In the genomic region with DNA sequence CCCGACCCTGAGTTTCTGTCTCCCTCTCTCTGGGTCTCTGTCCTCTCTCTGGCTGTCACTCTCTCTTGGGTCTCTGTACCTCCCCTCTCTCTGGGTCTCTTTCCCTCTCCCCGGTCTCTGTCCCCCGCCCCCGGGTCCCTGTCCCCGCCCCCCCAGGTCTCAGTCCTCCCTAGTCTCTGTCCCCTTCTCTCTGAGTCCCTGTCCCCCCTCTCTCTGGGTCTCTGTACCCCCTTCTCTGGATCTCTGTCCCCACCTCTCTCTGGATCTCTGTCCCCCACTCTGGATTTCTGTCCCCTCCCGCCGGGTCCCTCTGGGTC, we compare ENCODE assay signal across 8 cellular contexts. TPM values are rescaled to one million over a fixed set of nuclear protein-coding genes. Genes with fewer than 3 reads are reported as not detected.
DNase-seq lines count a peak whose midpoint lies in the region; ATAC-seq, FAIRE-seq and TF ChIP-seq lines count a peak whose summit lies in the region.

No MANE protein-coding gene starts in this region.

- no TSS peak for BruUV-seq in GM12878 (replicated peaks; lab: Mats Ljungman, UMichigan)

- H3K4me1 ChIP-seq in heart right ventricle (peaks cover 15 to 56% (median 37%) of the 10 kb centered on the region in 9 donors), GM12878 (ENCODE audit: control insufficient read depth, insufficient read depth, low read length) (peaks cover 37% of the 10 kb centered on the region), muscle layer of duodenum (ENCODE audit: control insufficient read depth in 1 of 2, insufficient read depth in 2 of 2, low read length in 2 of 2) (peaks cover 9 to 35% of the 10 kb centered on the region in 2 donors), uterus (peaks cover 0 to 23% of the 10 kb centered on the region in 2 donors)

- peaks cover 0 to 33% (median 10%) of the 10 kb centered on the region in 9 donors for H3K36me3 ChIP-seq in heart right ventricle
- H3K36me3 ChIP-seq in GM12878 (ENCODE audit: control insufficient read depth in 2 of 2, insufficient read depth in 2 of 2, low read length in 1 of 2): peaks cover 0 to 11% of the 10 kb centered on the region in 2 experiments; a peak in 2 of 4 replicates
- H3K36me3 ChIP-seq in muscle layer of duodenum (ENCODE audit: control insufficient read depth in 1 of 2, insufficient read depth in 2 of 2, low read length in 2 of 2): peaks cover 11 to 27% of the 10 kb centered on the region in 2 donors
- H3K36me3 ChIP-seq in uterus: no peaks in the 10 kb centered on the region

- peak overlapping the region; percentile 85 for H3K9ac ChIP-seq in GM12878 (ENCODE audit: control insufficient read depth, insufficient read depth, low read length)

- SMC1A ChIA-PET in GM12878 (lab: Charles Lee; ENCODE audit: uncharacterized antibody, unreplicated experiment): interaction anchor here (0.9 to 1.4 kb wide), 6 partner anchors 8 to 121 kb away, joined by 3 to 5 read pairs (median 3); no protein-coding TSS in a partner anchor

- 65 to 66% methylated on average over 7 of the region's 7 CpGs for WGBS in heart right ventricle, 2 donors
- WGBS in GM12878 (ENCODE audit: insufficient coverage, insufficient replicate concordance, low lambda C conversion rate, missing lambda C conversion rate): no CpG with 5 or more reads among the region's 7 CpGs

- intact Hi-C loops in heart right ventricle (cut with DNase I): loop anchor here in 5 of 10 donors (10.0 kb wide), 3 partner anchors 88 to 328 kb away; partner anchors contain the start of genes CA11 (in 2 of the 5), DBP (in 2 of the 5) and PPP1R15A (in 2 of the 5)
- intact Hi-C loops in Right ventricle myocardium inferior (cut with DNase I): no loop called here
- intact Hi-C loops in GM12878 (cut with micrococcal nuclease; ENCODE audit: unreplicated experiment): loop anchor here (10.0 kb wide), 1 partner anchor 328 kb away; the partner anchor contains the start of gene DBP
- intact Hi-C loops in uterus (cut with DNase I; ENCODE audit: low total_unique reads): loop anchor here (10.0 kb wide), 1 partner anchor 68 kb away; the partner anchor contains the start of gene TULP2

- ATAC-seq in heart right ventricle (no peak), Right ventricle myocardium inferior (no peak), GM12878 (no peak)

- POLR2A ChIA-PET in GM12878 (lab: Charles Lee): interaction anchor here (0.9 to 1.5 kb wide), 10 partner anchors 8 to 118 kb away, joined by 3 to 24 read pairs (median 6); partner anchors contain the start of genes BAX, DHDH, PPP1R15A and RUVBL2

- no peak for TF ChIP-seq RAD21 in GM12878 (IDR thresholded peaks at IDR 0.05; ENCODE audit: insufficient read depth, low read depth, low read length)

- H3K79me2 ChIP-seq in GM12878 (ENCODE audit: control insufficient read depth, insufficient read depth, low read length): peaks cover 33% of the 10 kb centered on the region

- no peaks in the 10 kb centered on the region for H4K20me1 ChIP-seq in GM12878 (ENCODE audit: control insufficient read depth, insufficient read depth)

- H3K9me3 ChIP-seq in heart right ventricle (no peaks in the 10 kb centered on the region), GM12878 (replicated peaks; ENCODE audit: control insufficient read depth, insufficient read depth, low read length) (no peaks in the 10 kb centered on the region), muscle layer of duodenum (ENCODE audit: control insufficient read depth in 1 of 2, low read length in 2 of 2) (no peaks in the 10 kb centered on the region), uterus (no peaks in the 10 kb centered on the region)

- peak overlapping the region in 1 of 10 donors; percentile 26 for H3K4me3 ChIP-seq in heart right ventricle
- H3K4me3 ChIP-seq in GM12878: peak overlapping the region; percentile 56; the same call in 1 of the 2 replicates
- peak overlapping the region in 1 of 2 donors; percentile 26 for H3K4me3 ChIP-seq in muscle layer of duodenum (ENCODE audit: low read depth in 1 of 2, low read length in 2 of 2)
- H3K4me3 ChIP-seq in uterus: no peak overlapping the region

- no peaks in the 10 kb centered on the region for H3K27me3 ChIP-seq in heart right ventricle
- no peaks in the 10 kb centered on the region for H3K27me3 ChIP-seq in GM12878 (replicated peaks in 1 of 2; ENCODE audit: control insufficient read depth in 2 of 2, insufficient read depth in 2 of 2, low read length in 1 of 2)
- no peaks in the 10 kb centered on the region for H3K27me3 ChIP-seq in muscle layer of duodenum (ENCODE audit: low read depth, low read length)
- H3K27me3 ChIP-seq in uterus: no peaks in the 10 kb centered on the region

- RAD21 ChIA-PET in GM12878 (lab: Charles Lee; ENCODE audit: unreplicated experiment): interaction anchor here (0.8 to 1.5 kb wide), 9 partner anchors 10 to 174 kb away, joined by 3 to 9 read pairs (median 4); partner anchors contain the start of genes GYS1, NUCB1, PPP1R15A and RUVBL2

- no peak for TF ChIP-seq EP300 in GM12878 (IDR thresholded peaks at IDR 0.05; ENCODE audit: borderline replicate concordance in 1 of 2, control insufficient read depth in 1 of 2, low read depth in 2 of 2, low read length in 2 of 2)

- FAIRE-seq in GM12878 (lab: Jason Lieb, UNC): no peak

- no peak overlapping the region for H2AFZ ChIP-seq in GM12878 (ENCODE audit: control insufficient read depth, low read depth, low read length)

- DNase-seq in heart right ventricle: no peak
- DNase-seq in Right ventricle myocardium inferior (ENCODE audit: missing footprints): no peak
- DNase-seq in GM12878 (ENCODE audit: low read depth, low spot score): no peak
- DNase-seq in uterus: no peak
- DNase-seq in HK-2 (ENCODE audit: unreplicated experiment): no peak
- no peak for DNase-seq in KBM-7
- no peak for DNase-seq in HCEC 1CT

- CTCF ChIA-PET in GM12878 (lab: Yijun Ruan, JAX): interaction anchor here (0.9 to 1.5 kb wide), 3 partner anchors 8 to 87 kb away, joined by 4 to 6 read pairs (median 5); partner anchors contain the start of genes GYS1 and RUVBL2

- in situ Hi-C loops in GM12878 (cut with MboI): no loop called here
- in situ Hi-C loops in KBM-7 (cut with MboI; ENCODE audit: low pct_unique_long_range_greater_than_20kb, low sequenced_read_pairs): no loop called here

- peak overlapping the region; percentile 90 for H3K4me2 ChIP-seq in GM12878 (ENCODE audit: control insufficient read depth, insufficient read depth)

- TF ChIP-seq CTCF in heart right ventricle (IDR thresholded peaks at IDR 0.05) (no peak), GM12878 (IDR thresholded peaks at IDR 0.05 in 2 of 3, conservative IDR thresholded peaks at IDR 0.05 in 1 of 3; ENCODE audit: control insufficient read depth in 2 of 3, extremely low read depth in 1 of 3, insufficient read depth in 1 of 3, low read depth in 3 of 3, low read length in 3 of 3) (no peak), uterus (IDR thresholded peaks at IDR 0.05) (no peak)

- TF ChIP-seq POLR2A in GM12878 (IDR thresholded peaks at IDR 0.05; ENCODE audit: low read depth, low read length) (no peak), uterus (IDR thresholded peaks at IDR 0.05) (no peak)

- H3K27ac ChIP-seq in heart right ventricle (peak overlapping the region in 8 of 10 donors; percentile 15 to 96 (median 90)), GM12878 (ENCODE audit: control insufficient read depth, insufficient read depth) (peak overlapping the region; percentile 95), muscle layer of duodenum (ENCODE audit: low read length) (peak overlapping the region; percentile 89), uterus (peak overlapping the region; percentile 97 to 99)

RNA-seq across cellular contexts. Expression of gene FTL, which starts 2.3 kb away (rescaled TPM):
- total RNA-seq in heart right ventricle (1,000 to 10,000 TPM in 2 of 10 donors, 100 to 1,000 TPM in 8; 450 to 3,518 (median 637) TPM), Right ventricle myocardium inferior (1,007 TPM), GM12878 (2014; rRNA removed) (1,329 and 1,429 TPM in 2 replicates), GM12878 (2014; rRNA removed; fragmentation: Illumina TruSeq; extraction: Trizol) (1,207 and 1,334 TPM in 2 replicates), GM12878 (2021) (994 and 1,017 TPM in 2 replicates), uterus (1,000 to 10,000 TPM in 3 of 4 donors, 100 to 1,000 TPM in 1; 472 to 2,968 (median 1,570) TPM)
- polyA plus RNA-seq in heart right ventricle (1,000 to 10,000 TPM; 1,046 to 1,578 TPM), GM12878 (2011; rRNA removed) (148 and 364 TPM in 2 replicates), GM12878 (2014; fragmentation: Illumina TruSeq; extraction: Trizol) (1,187 and 1,762 TPM in 2 replicates), GM12878 (2014; fragmentation: Nextera tagmentation; extraction: Ambion mirVana) (1,000 to 10,000 TPM; 5,502 to 8,913 TPM), GM12878 (2014; rRNA removed) (1,363 and 1,437 TPM in 2 replicates), GM12878 (2016; fragmentation: Nextera tagmentation; extraction: Ambion mirVana) (1,000 to 10,000 TPM; 4,849 to 4,896 TPM)
- total RNA-seq in GM12878 (2013; cell fraction: nucleolus; rRNA removed): 86.0 and 88.4 TPM in 2 replicates
- 1,181 TPM for polyA plus RNA-seq in GM12878 (2011; ENCODE audit: low read depth)
- polyA plus RNA-seq in GM12878 (2011; cell fraction: cytosol; rRNA removed): 1,075 and 1,106 TPM in 2 replicates
- polyA plus RNA-seq in GM12878 (2011; cell fraction: nucleus; rRNA removed): 345 and 359 TPM in 2 replicates
- 1,628 and 2,313 TPM in 2 replicates for polyA plus RNA-seq in GM12878 (2012)
- 168 and 426 TPM in 2 replicates for polyA minus RNA-seq in GM12878 (2011; rRNA and poly(A)+ RNA removed)
- polyA minus RNA-seq in GM12878 (2011; cell fraction: cytosol; rRNA and poly(A)+ RNA removed): 172 and 175 TPM in 2 replicates
- polyA minus RNA-seq in GM12878 (2011; cell fraction: nucleus; rRNA and poly(A)+ RNA removed): 67.8 and 78.5 TPM in 2 replicates

RNA-seq across cellular contexts. Expression of gene BAX, which starts 8.1 kb away (rescaled TPM):
- total RNA-seq in heart right ventricle (10 to 100 TPM; 11.5 to 41.5 (median 19.5) TPM), Right ventricle myocardium inferior (22.4 TPM), GM12878 (2014; rRNA removed) (114 and 119 TPM in 2 replicates), GM12878 (2014; rRNA removed; fragmentation: Illumina TruSeq; extraction: Trizol) (73.1 and 73.4 TPM in 2 replicates), GM12878 (2021) (221 and 223 TPM in 2 replicates), uterus (10 to 100 TPM; 16.5 to 84.5 (median 39.5) TPM)
- polyA plus RNA-seq in heart right ventricle (10 to 100 TPM; 17.6 to 37.4 TPM), GM12878 (2011; rRNA removed) (104 and 163 TPM in 2 replicates), GM12878 (2014; fragmentation: Illumina TruSeq; extraction: Trizol) (61.4 and 122 TPM in 2 replicates), GM12878 (2014; fragmentation: Nextera tagmentation; extraction: Ambion mirVana) (10 to 100 TPM in 1 of 2 experiments, 1 to 10 TPM in 1; 7.2 to 15.3 TPM), GM12878 (2014; rRNA removed) (205 and 237 TPM in 2 replicates), GM12878 (2016; fragmentation: Nextera tagmentation; extraction: Ambion mirVana) (100 to 1,000 TPM; 152 to 164 TPM)
- total RNA-seq in GM12878 (2013; cell fraction: nucleolus; rRNA removed): 45.7 and 48.8 TPM in 2 replicates
- 270 TPM for polyA plus RNA-seq in GM12878 (2011; ENCODE audit: low read depth)
- polyA plus RNA-seq in GM12878 (2011; cell fraction: cytosol; rRNA removed): 226 and 231 TPM in 2 replicates
- 190 and 218 TPM in 2 replicates for polyA plus RNA-seq in GM12878 (2011; cell fraction: nucleus; rRNA removed)
- polyA plus RNA-seq in GM12878 (2012): 155 and 219 TPM in 2 replicates
- polyA minus RNA-seq in GM12878 (2011; rRNA and poly(A)+ RNA removed): 47.0 and 93.4 TPM in 2 replicates
- polyA minus RNA-seq in GM12878 (2011; cell fraction: cytosol; rRNA and poly(A)+ RNA removed): 68.7 and 69.7 TPM in 2 replicates
- polyA minus RNA-seq in GM12878 (2011; cell fraction: nucleus; rRNA and poly(A)+ RNA removed): 66.3 and 104 TPM in 2 replicates

RNA-seq across cellular contexts. Expression of gene DHDH, which starts 29.3 kb away (rescaled TPM):
- total RNA-seq in heart right ventricle (under 1 TPM in 1 of 10 donors, not detected in 9; 0.51 TPM), Right ventricle myocardium inferior (not detected), GM12878 (2014; rRNA removed) (not detected in 2 replicates), GM12878 (2014; rRNA removed; fragmentation: Illumina TruSeq; extraction: Trizol) (not detected in 2 replicates), GM12878 (2021) (not detected in 2 replicates), uterus (under 1 TPM in 2 of 4 donors, not detected in 2; 0.41 to 0.95 TPM)
- polyA plus RNA-seq in heart right ventricle (under 1 TPM in 1 of 2 donors, not detected in 1; 0.17 TPM), GM12878 (2011; rRNA removed) (0.15 and 0.23 TPM in 2 replicates), GM12878 (2014; fragmentation: Illumina TruSeq; extraction: Trizol) (not detected in 2 replicates), GM12878 (2014; fragmentation: Nextera tagmentation; extraction: Ambion mirVana) (under 1 TPM in 1 of 2 experiments, not detected in 1; 0.13 TPM), GM12878 (2014; rRNA removed) (0.19 TPM in 1 of 2 replicates, not detected in the other), GM12878 (2016; fragmentation: Nextera tagmentation; extraction: Ambion mirVana) (under 1 TPM in 1 of 2 experiments, not detected in 1; 0.21 TPM)
- not detected in 2 replicates for total RNA-seq in GM12878 (2013; cell fraction: nucleolus; rRNA removed)
- not detected for polyA plus RNA-seq in GM12878 (2011; ENCODE audit: low read depth)
- 0.25 and 0.28 TPM in 2 replicates for polyA plus RNA-seq in GM12878 (2011; cell fraction: cytosol; rRNA removed)
- polyA plus RNA-seq in GM12878 (2011; cell fraction: nucleus; rRNA removed): 0.16 and 0.26 TPM in 2 replicates
- 1.1 and 1.2 TPM in 2 replicates for polyA plus RNA-seq in GM12878 (2012)
- not detected in 2 replicates for polyA minus RNA-seq in GM12878 (2011; rRNA and poly(A)+ RNA removed)
- polyA minus RNA-seq in GM12878 (2011; cell fraction: cytosol; rRNA and poly(A)+ RNA removed): not detected in 2 replicates
- polyA minus RNA-seq in GM12878 (2011; cell fraction: nucleus; rRNA and poly(A)+ RNA removed): not detected in 2 replicates

RNA-seq across cellular contexts. Expression of gene GYS1, which starts 30.3 kb away (rescaled TPM):
- total RNA-seq in heart right ventricle (100 to 1,000 TPM; 139 to 245 (median 201) TPM), Right ventricle myocardium inferior (99.1 TPM), GM12878 (2014; rRNA removed) (35.4 and 39.5 TPM in 2 replicates), GM12878 (2014; rRNA removed; fragmentation: Illumina TruSeq; extraction: Trizol) (20.2 and 21.5 TPM in 2 replicates), GM12878 (2021) (37.3 and 40.2 TPM in 2 replicates), uterus (10 to 100 TPM in 3 of 4 donors, 1 to 10 TPM in 1; 4.9 to 39.8 (median 16.6) TPM)
- polyA plus RNA-seq in heart right ventricle (100 to 1,000 TPM; 114 to 128 TPM), GM12878 (2011; rRNA removed) (36.0 and 62.0 TPM in 2 replicates), GM12878 (2014; fragmentation: Illumina TruSeq; extraction: Trizol) (40.6 and 44.3 TPM in 2 replicates), GM12878 (2014; fragmentation: Nextera tagmentation; extraction: Ambion mirVana) (1 to 10 TPM; 3.7 to 5.8 TPM), GM12878 (2014; rRNA removed) (42.2 and 45.5 TPM in 2 replicates), GM12878 (2016; fragmentation: Nextera tagmentation; extraction: Ambion mirVana) (10 to 100 TPM; 37.3 to 40.6 TPM)
- 77.6 and 83.1 TPM in 2 replicates for total RNA-seq in GM12878 (2013; cell fraction: nucleolus; rRNA removed)
- 30.6 TPM for polyA plus RNA-seq in GM12878 (2011; ENCODE audit: low read depth)
- polyA plus RNA-seq in GM12878 (2011; cell fraction: cytosol; rRNA removed): 72.2 and 76.1 TPM in 2 replicates
- 87.8 and 91.9 TPM in 2 replicates for polyA plus RNA-seq in GM12878 (2011; cell fraction: nucleus; rRNA removed)
- polyA plus RNA-seq in GM12878 (2012): 49.4 and 54.4 TPM in 2 replicates
- 56.8 and 118 TPM in 2 replicates for polyA minus RNA-seq in GM12878 (2011; rRNA and poly(A)+ RNA removed)
- polyA minus RNA-seq in GM12878 (2011; cell fraction: cytosol; rRNA and poly(A)+ RNA removed): 23.9 and 29.7 TPM in 2 replicates
- polyA minus RNA-seq in GM12878 (2011; cell fraction: nucleus; rRNA and poly(A)+ RNA removed): 38.2 and 52.7 TPM in 2 replicates

RNA-seq across cellular contexts. Expression of gene RUVBL2, which starts 30.9 kb away (rescaled TPM):
- total RNA-seq in heart right ventricle: 10 to 100 TPM; 40.1 to 60.4 (median 49.3) TPM
- polyA plus RNA-seq in heart right ventricle: 100 to 1,000 TPM in 1 of 2 donors, 10 to 100 TPM in 1; 60.1 to 108 TPM
- 46.8 TPM for total RNA-seq in Right ventricle myocardium inferior
- total RNA-seq in GM12878 (2013; cell fraction: nucleolus; rRNA removed): 60.9 and 67.9 TPM in 2 replicates
- total RNA-seq in GM12878 (2014; rRNA removed): 195 and 202 TPM in 2 replicates
- total RNA-seq in GM12878 (2014; rRNA removed; fragmentation: Illumina TruSeq; extraction: Trizol): 80.3 and 97.0 TPM in 2 replicates
- 134 and 142 TPM in 2 replicates for total RNA-seq in GM12878 (2021)
- 38.4 TPM for polyA plus RNA-seq in GM12878 (2011; ENCODE audit: low read depth)
- polyA plus RNA-seq in GM12878 (2011; rRNA removed): 58.7 and 117 TPM in 2 replicates
- polyA plus RNA-seq in GM12878 (2011; cell fraction: cytosol; rRNA removed): 182 and 281 TPM in 2 replicates
- polyA plus RNA-seq in GM12878 (2011; cell fraction: nucleus; rRNA removed): 206 and 275 TPM in 2 replicates
- polyA plus RNA-seq in GM12878 (2012): 88.4 and 111 TPM in 2 replicates
- polyA plus RNA-seq in GM12878 (2014; fragmentation: Illumina TruSeq; extraction: Trizol): 11.8 and 53.8 TPM in 2 replicates
- 10 to 100 TPM; 33.8 to 70.6 TPM for polyA plus RNA-seq in GM12878 (2014; fragmentation: Nextera tagmentation; extraction: Ambion mirVana)
- 142 and 166 TPM in 2 replicates for polyA plus RNA-seq in GM12878 (2014; rRNA removed)
- polyA plus RNA-seq in GM12878 (2016; fragmentation: Nextera tagmentation; extraction: Ambion mirVana): 100 to 1,000 TPM; 214 to 224 TPM
- polyA minus RNA-seq in GM12878 (2011; rRNA and poly(A)+ RNA removed): 125 and 207 TPM in 2 replicates
- polyA minus RNA-seq in GM12878 (2011; cell fraction: cytosol; rRNA and poly(A)+ RNA removed): 59.3 and 70.5 TPM in 2 replicates
- polyA minus RNA-seq in GM12878 (2011; cell fraction: nucleus; rRNA and poly(A)+ RNA removed): 47.3 and 83.5 TPM in 2 replicates
- total RNA-seq in uterus: 100 to 1,000 TPM in 1 of 4 donors, 10 to 100 TPM in 3; 51.9 to 109 (median 77.7) TPM
